1 cellular context compared by ENCODE assay signal in the genomic region with DNA sequence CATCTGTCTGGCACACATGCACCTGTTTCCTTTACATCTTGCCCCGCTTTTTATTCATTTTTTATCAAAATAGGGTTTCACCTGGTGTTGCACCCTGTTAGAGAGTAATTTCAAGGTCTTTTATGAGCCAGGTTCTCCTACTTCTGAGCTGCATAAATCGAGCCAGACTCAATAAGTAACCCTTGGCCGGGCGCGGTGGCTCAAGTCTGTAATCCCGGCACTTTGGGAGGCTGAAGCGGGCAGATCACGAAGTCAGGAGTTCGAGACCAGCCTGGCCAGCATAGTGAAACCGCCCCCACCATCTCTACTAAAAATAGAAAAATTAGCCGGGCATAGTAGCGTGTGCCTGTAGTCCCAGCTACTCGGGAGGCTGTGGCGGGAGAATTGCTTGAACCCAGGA.
TF ChIP-seq lines count a peak whose summit lies in the region.

No MANE protein-coding gene starts in this region.

TF ChIP-seq in K562, 482 proteins besides CTCF, POLR2A, EP300 and RAD21 (continued from another document):
- TF ChIP-seq CBX2 (IDR thresholded peaks at IDR 0.05; ENCODE audit: insufficient read depth, low read length, poor library complexity, severe bottlenecking) = no peak
- TF ChIP-seq CBFB (CRISPR knock-in tag; IDR thresholded peaks at IDR 0.05) = no peak
- no peak for TF ChIP-seq ZNF174 (CRISPR knock-in tag; IDR thresholded peaks at IDR 0.05)
- TF ChIP-seq HEY1 (CRISPR knock-in tag; IDR thresholded peaks at IDR 0.05; ENCODE audit: borderline replicate concordance) = no peak
- no peak for TF ChIP-seq TEAD4 (IDR thresholded peaks at IDR 0.05; ENCODE audit: low read length)
- TF ChIP-seq TEAD4 (CRISPR knock-in tag; IDR thresholded peaks at IDR 0.05; ENCODE audit: borderline replicate concordance) = no peak
- TF ChIP-seq ZNF79 (CRISPR knock-in tag; IDR thresholded peaks at IDR 0.05; ENCODE audit: low read depth) = no peak
- TF ChIP-seq ZNF592 (IDR thresholded peaks at IDR 0.05) = no peak
- TF ChIP-seq PURB (CRISPR knock-in tag; IDR thresholded peaks at IDR 0.05; ENCODE audit: low read depth) = no peak
- TF ChIP-seq ZFP36 (IDR thresholded peaks at IDR 0.05; ENCODE audit: low read depth, low read length, partially characterized antibody) = no peak
- no peak for TF ChIP-seq ILF3 (IDR thresholded peaks at IDR 0.05; ENCODE audit: borderline replicate concordance)
